Comparison of ENCODE assay signal across 1 cellular context in the genomic region with DNA sequence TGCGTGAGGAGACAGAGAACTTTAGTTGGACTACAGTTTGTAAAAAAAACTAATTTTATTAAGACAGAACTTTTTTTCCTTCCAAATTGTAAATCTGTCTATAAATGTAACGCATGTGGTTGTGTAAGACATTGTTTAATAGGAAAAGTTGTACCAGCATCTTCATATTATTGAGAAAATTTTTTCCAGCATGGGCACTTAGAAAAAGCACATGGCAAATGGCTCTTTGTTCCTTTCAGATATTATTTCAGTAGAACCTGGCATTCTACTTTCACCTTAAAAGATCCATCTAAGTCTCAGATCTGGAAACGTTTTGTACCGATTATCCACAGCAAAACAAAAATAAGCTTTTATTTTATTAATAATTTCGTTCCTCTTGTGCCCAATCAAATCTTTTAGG.
TF ChIP-seq lines count a peak whose summit lies in the region.

No MANE protein-coding gene starts in this region.

TF ChIP-seq in HepG2, 621 proteins besides CTCF, POLR2A, EP300 and RAD21:
- TF ChIP-seq JUN (CRISPR knock-in tag; IDR thresholded peaks at IDR 0.05) = no peak
- TF ChIP-seq, protein P1, sequence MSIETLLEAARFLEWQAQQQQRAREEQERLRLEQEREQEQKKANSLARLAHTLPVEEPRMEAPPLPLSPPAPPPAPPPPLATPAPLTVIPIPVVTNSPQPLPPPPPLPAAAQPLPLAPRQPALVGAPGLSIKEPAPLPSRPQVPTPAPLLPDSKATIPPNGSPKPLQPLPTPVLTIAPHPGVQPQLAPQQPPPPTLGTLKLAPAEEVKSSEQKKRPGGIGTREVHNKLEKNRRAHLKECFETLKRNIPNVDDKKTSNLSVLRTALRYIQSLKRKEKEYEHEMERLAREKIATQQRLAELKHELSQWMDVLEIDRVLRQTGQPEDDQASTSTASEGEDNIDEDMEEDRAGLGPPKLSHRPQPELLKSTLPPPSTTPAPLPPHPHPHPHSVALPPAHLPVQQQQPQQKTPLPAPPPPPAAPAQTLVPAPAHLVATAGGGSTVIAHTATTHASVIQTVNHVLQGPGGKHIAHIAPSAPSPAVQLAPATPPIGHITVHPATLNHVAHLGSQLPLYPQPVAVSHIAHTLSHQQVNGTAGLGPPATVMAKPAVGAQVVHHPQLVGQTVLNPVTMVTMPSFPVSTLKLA (IDR thresholded peaks at IDR 0.05) = peak; percentile 95
